ENCODE assay signal across 13 cellular contexts in the genomic region with DNA sequence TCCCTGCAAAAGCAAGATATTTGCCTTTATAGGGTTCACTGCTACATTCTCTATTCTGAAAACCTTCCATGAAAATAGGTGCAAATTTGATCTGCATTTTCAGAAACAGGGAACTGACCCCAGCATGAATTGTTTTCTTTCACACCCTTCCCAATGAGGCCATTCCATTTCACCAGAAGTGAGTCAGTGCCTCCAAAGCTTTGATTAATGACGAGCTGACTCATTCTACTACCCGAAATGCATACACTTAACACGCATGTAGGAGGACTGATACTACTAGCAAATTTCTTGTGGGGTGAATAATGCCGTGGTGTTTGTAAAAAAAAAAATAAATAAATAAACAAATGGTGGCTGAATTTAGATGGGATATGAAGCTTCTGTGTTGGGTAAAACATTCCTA.
A peak's percentile ranks its signal among the peaks of the same experiment; 100 is the strongest.
DNase-seq lines count a peak whose midpoint lies in the region; ATAC-seq and TF ChIP-seq lines count a peak whose summit lies in the region.
"Had no signal": no experiment of that assay in that cellular context is flagged by ENCODE, and none has a peak within 500 bp of the region (broad histone marks: within the 10 kb centered on the region; RNA-seq: fewer than 3 reads in every experiment).

No MANE protein-coding gene starts in this region.

- no peak overlapping the region for H3K4me3 Mint-ChIP-seq in activated T-helper 17 cell treated with anti-CD3 and anti-CD28 coated beads, Interleukin-2, amount 50 U/mL, for 72 hours
- H3K4me3 Mint-ChIP-seq: activated CD4-positive, alpha-beta memory T cell treated with anti-CD3 and anti-CD28 coated beads, Interleukin-2, amount 10 ng/mL, durations not matched to agents 7 days and 5 days; natural killer cell treated with Interleukin-12 subunit alpha and Interleukin-12 subunit beta and Interleukin-15 and Interleukin-18, amount 100 ng/mL, for 72 hours; T-cell had no signal

- no peak for TF ChIP-seq CTCF in heart right ventricle (IDR thresholded peaks at IDR 0.05)

- no peaks in the 10 kb centered on the region for H3K9me3 ChIP-seq in heart right ventricle

- DNase-seq in COLO829 (ENCODE audit: low spot score) (peak; percentile 58), HT1080 (ENCODE audit: low read depth) (peak; percentile 75), iris pigment epithelial cell (ENCODE audit: low read depth) (peak; percentile 65), heart right ventricle (no peak), LoVo (ENCODE audit: low spot score) (no peak), cardiac septum (ENCODE audit: low spot score) (no peak), NCI-H2196 treated with DMSO at 0.1 percent for 48 hours (lab: John Stamatoyannopoulos, UW; ENCODE audit: unreplicated experiment) (no peak)
- DNase-seq: activated CD4-positive, alpha-beta memory T cell treated with anti-CD3 and anti-CD28 coated beads, Interleukin-2, amount 10 ng/mL, durations not matched to agents 7 days and 5 days; NCI-H1048; small intestine; T-cell had no signal

- no peaks in the 10 kb centered on the region for H3K4me1 Mint-ChIP-seq in activated T-helper 17 cell treated with anti-CD3 and anti-CD28 coated beads, Interleukin-2, amount 50 U/mL, for 72 hours
- H3K4me1 Mint-ChIP-seq: activated CD4-positive, alpha-beta memory T cell treated with anti-CD3 and anti-CD28 coated beads, Interleukin-2, amount 10 ng/mL, durations not matched to agents 7 days and 5 days; T-cell had no signal

- WGBS in heart right ventricle, 2 donors: 70 to 79% methylated on average over 4 of the region's 4 CpGs

- H3K36me3 ChIP-seq in heart right ventricle: no peaks in the 10 kb centered on the region

- H3K27me3 Mint-ChIP-seq in activated T-helper 17 cell treated with anti-CD3 and anti-CD28 coated beads, Interleukin-2, amount 50 U/mL, for 72 hours: no peaks in the 10 kb centered on the region
- H3K27me3 Mint-ChIP-seq: activated CD4-positive, alpha-beta memory T cell treated with anti-CD3 and anti-CD28 coated beads, Interleukin-2, amount 10 ng/mL, durations not matched to agents 7 days and 5 days; T-cell had no signal

- peaks cover 0 to 14% (median 0%) of the 10 kb centered on the region in 7 donors for H3K27me3 ChIP-seq in heart right ventricle

- H3K27ac ChIP-seq in heart right ventricle: no peak overlapping the region

- H3K9me3 Mint-ChIP-seq in activated T-helper 17 cell treated with anti-CD3 and anti-CD28 coated beads, Interleukin-2, amount 50 U/mL, for 72 hours: no peaks in the 10 kb centered on the region
- H3K9me3 Mint-ChIP-seq: activated CD4-positive, alpha-beta memory T cell treated with anti-CD3 and anti-CD28 coated beads, Interleukin-2, amount 10 ng/mL, durations not matched to agents 7 days and 5 days; natural killer cell treated with Interleukin-12 subunit alpha and Interleukin-12 subunit beta and Interleukin-15 and Interleukin-18, amount 100 ng/mL, for 72 hours; T-cell had no signal

- no peak overlapping the region for H3K27ac Mint-ChIP-seq in activated T-helper 17 cell treated with anti-CD3 and anti-CD28 coated beads, Interleukin-2, amount 50 U/mL, for 72 hours
- H3K27ac Mint-ChIP-seq: activated CD4-positive, alpha-beta memory T cell treated with anti-CD3 and anti-CD28 coated beads, Interleukin-2, amount 10 ng/mL, durations not matched to agents 7 days and 5 days; natural killer cell treated with Interleukin-12 subunit alpha and Interleukin-12 subunit beta and Interleukin-15 and Interleukin-18, amount 100 ng/mL, for 72 hours; T-cell had no signal

- intact Hi-C loops in heart right ventricle (cut with DNase I) (no loop called here), cardiac septum (cut with DNase I) (no loop called here)

- no peak overlapping the region for H3K4me3 ChIP-seq in heart right ventricle

- no peaks in the 10 kb centered on the region for H3K4me1 ChIP-seq in heart right ventricle

- ATAC-seq in activated T-helper 17 cell treated with anti-CD3 and anti-CD28 coated beads, Interleukin-2, amount 50 U/mL, for 72 hours (replicated peaks): peak; percentile 38
- ATAC-seq in heart right ventricle: no peak
- ATAC-seq: natural killer cell treated with Interleukin-12 subunit alpha and Interleukin-12 subunit beta and Interleukin-15 and Interleukin-18, amount 100 ng/mL, for 72 hours; T-cell had no signal

- no peaks in the 10 kb centered on the region for H3K36me3 Mint-ChIP-seq in activated T-helper 17 cell treated with anti-CD3 and anti-CD28 coated beads, Interleukin-2, amount 50 U/mL, for 72 hours (ENCODE audit: low read depth)
- H3K36me3 Mint-ChIP-seq: natural killer cell treated with Interleukin-12 subunit alpha and Interleukin-12 subunit beta and Interleukin-15 and Interleukin-18, amount 100 ng/mL, for 72 hours; T-cell had no signal

Comparison
In these comparisons a context has a peak if more than half of its experiments do, and no peak if none do; other contexts are left out.
1. DNase-seq: peak in COLO829 (single experiment), HT1080 (single experiment) and iris pigment epithelial cell (single experiment); none in heart right ventricle (0 of 2), LoVo (single experiment), cardiac septum (single experiment) and NCI-H2196 treated with DMSO at 0.1 percent for 48 hours (single experiment).